ENCODE assay signal across 15 cellular contexts in genomic region chr4:156827519-156827918, GRCh38.
DNase-seq lines count a peak whose midpoint lies in the region; ATAC-seq and TF ChIP-seq lines count a peak whose summit lies in the region.
"Had no signal": no experiment of that assay in that cellular context is flagged by ENCODE, and none has a peak within 500 bp of the region (broad histone marks: within the 10 kb centered on the region; RNA-seq: fewer than 3 reads in every experiment).

No MANE protein-coding gene starts in this region.

- H3K4me1 Mint-ChIP-seq in chondrocyte (ENCODE audit: low read depth) = peaks cover 26% of the 10 kb centered on the region
- H3K4me1 Mint-ChIP-seq: B cell, GM23338 had no signal

- peaks cover 26% of the 10 kb centered on the region for H3F3A ChIP-seq in GM23248 (ENCODE audit: insufficient read depth)

- no peak overlapping the region for H3K4me2 ChIP-seq in GM23248 (ENCODE audit: unreplicated experiment)
- H3K4me2 ChIP-seq: BLaER1 treated with 17β-estradiol and CSF1 and Interleukin-3, amounts not matched to agents 10 nM and 100 nM; GM23338 had no signal

- TF ChIP-seq RAD21 in Ishikawa (IDR thresholded peaks at IDR 0.05; ENCODE audit: low read depth) = no peak

- peaks cover 33% of the 10 kb centered on the region for H3K4me1 ChIP-seq in GM23248 (ENCODE audit: insufficient read depth)
- H3K4me1 ChIP-seq in thoracic aorta (ENCODE audit: control insufficient read depth in 1 of 2, low read depth in 2 of 2) = peaks cover 21 to 32% of the 10 kb centered on the region in 2 donors

- H3K36me3 ChIP-seq in GM23248 (ENCODE audit: low read depth) = no peaks in the 10 kb centered on the region
- H3K36me3 ChIP-seq in thoracic aorta = no peaks in the 10 kb centered on the region
- H3K36me3 ChIP-seq: BLaER1 treated with 17β-estradiol and CSF1 and Interleukin-3, amounts not matched to agents 10 nM and 100 nM had no signal

- H3K27me3 ChIP-seq in GM23248 (replicated peaks; ENCODE audit: insufficient read depth) (no peaks in the 10 kb centered on the region), thoracic aorta (replicated peaks; ENCODE audit: insufficient read depth) (no peaks in the 10 kb centered on the region)
- H3K27me3 ChIP-seq: BLaER1 treated with 17β-estradiol and CSF1 and Interleukin-3, amounts not matched to agents 10 nM and 100 nM had no signal

- no peak overlapping the region for H3K27ac ChIP-seq in GM23248
- peak overlapping the region; percentile 46 to 84 for H3K27ac ChIP-seq in thoracic aorta
- H3K27ac ChIP-seq: BLaER1 treated with 17β-estradiol and CSF1 and Interleukin-3, amounts not matched to agents 10 nM and 100 nM had no signal

- H3K9ac ChIP-seq in GM23248 = no peak overlapping the region
- H3K9ac ChIP-seq: BLaER1 treated with 17β-estradiol and CSF1 and Interleukin-3, amounts not matched to agents 10 nM and 100 nM had no signal

- no peak for ATAC-seq in thoracic aorta (ENCODE audit: insufficient number of reproducible peaks, low FRiP score, low read depth)
- no peak for ATAC-seq in HG03521 (IDR thresholded peaks at IDR 0.05; ENCODE audit: unreplicated experiment)
- ATAC-seq: CD8-positive, alpha-beta T cell; GM23338; HCT116 had no signal

- no peak overlapping the region for H3K4me3 Mint-ChIP-seq in chondrocyte (ENCODE audit: unreplicated experiment)
- H3K4me3 Mint-ChIP-seq: B cell; CD8-positive, alpha-beta T cell; GM23338; HFFc6 had no signal

- peaks cover 63% of the 10 kb centered on the region for H3K79me2 ChIP-seq in GM23248 (ENCODE audit: insufficient read depth)

- H3K4me3 ChIP-seq in GM23248 (no peak overlapping the region), thoracic aorta (no peak overlapping the region)
- H3K4me3 ChIP-seq: BLaER1 treated with 17β-estradiol and CSF1 and Interleukin-3, amounts not matched to agents 10 nM and 100 nM; GM23338 had no signal

- H3K27me3 Mint-ChIP-seq in chondrocyte (ENCODE audit: low read depth) = no peaks in the 10 kb centered on the region
- H3K27me3 Mint-ChIP-seq: B cell had no signal

- no peaks in the 10 kb centered on the region for H4K20me1 ChIP-seq in GM23248 (ENCODE audit: insufficient read depth)
- H4K20me1 ChIP-seq: BLaER1 treated with 17β-estradiol and CSF1 and Interleukin-3, amounts not matched to agents 10 nM and 100 nM had no signal

- WGBS in GM23248 (ENCODE audit: low coverage in 1 of 2, low lambda C conversion rate in 2 of 2, missing lambda C conversion rate in 2 of 2), 2 experiments = 97 to 98% methylated on average over 2 of the region's 2 CpGs

- peaks cover 3% of the 10 kb centered on the region for H3K9me3 Mint-ChIP-seq in chondrocyte (ENCODE audit: low read depth)
- H3K9me3 Mint-ChIP-seq: GM23338, HFFc6 had no signal

- in situ Hi-C loops in GM23248 (cut with MboI) = no loop called here

- peak; percentile 8 for DNase-seq in GM23248
- no peak for DNase-seq in chondrocyte (ENCODE audit: low spot score)
- DNase-seq in thoracic aorta (ENCODE audit: low spot score) = no peak
- no peak for DNase-seq in DMS79 treated with DMSO at 0.1 percent for 48 hours (lab: John Stamatoyannopoulos, UW)
- DNase-seq: CD8-positive, alpha-beta T cell; DMS 273 treated with DMSO at 0.1 percent for 48 hours; DMS53; H7; HFFc6 had no signal

- no peak overlapping the region for H2AFZ ChIP-seq in GM23248
- H2AFZ ChIP-seq: GM23338 had no signal

- peak overlapping the region; percentile 71 for H3K27ac Mint-ChIP-seq in chondrocyte (ENCODE audit: unreplicated experiment)
- H3K27ac Mint-ChIP-seq: B cell; CD8-positive, alpha-beta T cell; HFFc6 had no signal

- no peaks in the 10 kb centered on the region for H3K9me2 ChIP-seq in GM23248 (ENCODE audit: insufficient read depth)

- TF ChIP-seq CTCF in chondrocyte (IDR thresholded peaks at IDR 0.05) (no peak), thoracic aorta (IDR thresholded peaks at IDR 0.05) (no peak)

- peaks cover 3% of the 10 kb centered on the region for H3K36me3 Mint-ChIP-seq in chondrocyte (ENCODE audit: low read depth)
- H3K36me3 Mint-ChIP-seq: CD8-positive, alpha-beta T cell had no signal

- no peak for TF ChIP-seq EP300 in Ishikawa (IDR thresholded peaks at IDR 0.05; ENCODE audit: borderline replicate concordance)

- H3K9me3 ChIP-seq in GM23248 (ENCODE audit: low read depth) = no peaks in the 10 kb centered on the region
- no peaks in the 10 kb centered on the region for H3K9me3 ChIP-seq in thoracic aorta
- H3K9me3 ChIP-seq: BLaER1 treated with 17β-estradiol and CSF1 and Interleukin-3, amounts not matched to agents 10 nM and 100 nM had no signal

TF ChIP-seq in Ishikawa, 13 proteins besides CTCF, POLR2A, EP300 and RAD21:
- TF ChIP-seq CEBPB (IDR thresholded peaks at IDR 0.05) = peak; percentile 77
- no peak for TF ChIP-seq FOXM1 (IDR thresholded peaks at IDR 0.05; ENCODE audit: borderline replicate concordance, low read depth)
